31 cellular contexts compared by ENCODE assay signal in genomic region chr11:48142886-48143285, GRCh38.
"Had no signal": no experiment of that assay in that cellular context is flagged by ENCODE, and none has a peak within 500 bp of the region (broad histone marks: within the 10 kb centered on the region; RNA-seq: fewer than 3 reads in every experiment).

No MANE protein-coding gene starts in this region.

- ATAC-seq: activated CD4-positive, alpha-beta T cell treated with anti-CD3 and anti-CD28 coated beads for 36 hours; esophagus mucosa; heart right ventricle; left lung; lower lobe of right lung; natural killer cell treated with Interleukin-12 subunit alpha and Interleukin-12 subunit beta and Interleukin-15 and Interleukin-18, amount 100 ng/mL, for 72 hours; T-cell; upper lobe of right lung had no signal

- H3K27ac Mint-ChIP-seq: activated B cell treated with CpG ODN at 0.5 μM for 24 hours; activated CD4-positive, alpha-beta T cell treated with anti-CD3 and anti-CD28 coated beads for 36 hours; activated naive CD4-positive, alpha-beta T cell treated with anti-CD3 and anti-CD28 coated beads, Interleukin-2, amount 10 ng/mL, durations not matched to agents 7 days and 5 days; activated naive CD8-positive, alpha-beta T cell treated with anti-CD3 and anti-CD28 coated beads, Interleukin-2, amount 10 ng/mL, durations not matched to agents 7 days and 5 days; activated T-helper 1 cell treated with anti-CD3 and anti-CD28 coated beads, Interleukin-12 subunit alpha, Interleukin-12 subunit beta, Interleukin-2, Interleukin-4 antibody, amounts not matched to agents 30 ng/mL and 10 ng/mL and 1 ng/mL, durations not matched to agents 14 hours and 24 hours and 36 hours; dendritic cell treated with granulocyte-macrophage colony-stimulating factor and Interleukin-4, amounts not matched to agents 40 ng/mL and 50 ng/mL, for 4 days; endodermal cell; progenitor cell of endocrine pancreas; T-cell; T-helper 2 cell treated with Interferon-gamma antibody and Interleukin-4, amounts not matched to agents 5 μg/mL and 100 μg/mL, for 36 hours had no signal

- H3K27me3 ChIP-seq: heart right ventricle, left lung, neutrophil, ovary, suprapubic skin, tibial artery, upper lobe of right lung had no signal

- H3K4me1 ChIP-seq: lower lobe of right lung, suprapubic skin, tibial artery, upper lobe of right lung had no signal

- H3K27ac ChIP-seq: heart right ventricle, left lung, lower lobe of right lung, neutrophil, ovary, suprapubic skin, tibial artery, upper lobe of right lung had no signal

- H3K27me3 Mint-ChIP-seq: activated B cell treated with CpG ODN at 0.5 μM for 24 hours; activated CD4-positive, alpha-beta T cell treated with anti-CD3 and anti-CD28 coated beads for 36 hours; activated naive CD4-positive, alpha-beta T cell treated with anti-CD3 and anti-CD28 coated beads, Interleukin-2, amount 10 ng/mL, durations not matched to agents 7 days and 5 days; activated naive CD8-positive, alpha-beta T cell treated with anti-CD3 and anti-CD28 coated beads, Interleukin-2, amount 10 ng/mL, durations not matched to agents 7 days and 5 days; dendritic cell treated with granulocyte-macrophage colony-stimulating factor and Interleukin-4, amounts not matched to agents 40 ng/mL and 50 ng/mL, for 4 days; natural killer cell treated with Interleukin-12 subunit alpha and Interleukin-12 subunit beta and Interleukin-15 and Interleukin-18, amount 100 ng/mL, for 72 hours; progenitor cell of endocrine pancreas; T-cell had no signal

- H3K4me3 ChIP-seq: heart right ventricle, left lung, lower lobe of right lung, ovary, suprapubic skin, tibial artery, upper lobe of right lung had no signal

- DNase-seq: activated B cell treated with CpG ODN at 0.5 μM for 24 hours; activated CD4-positive, alpha-beta T cell treated with anti-CD3 and anti-CD28 coated beads for 36 hours; activated CD4-positive, alpha-beta T cell treated with anti-CD3 and anti-CD28 coated beads, Interleukin-2, amount 50 U/mL, for 4 hours; activated CD8-positive, alpha-beta memory T cell treated with anti-CD3 and anti-CD28 coated beads, Interleukin-2, amount 50 U/mL, for 4 hours; activated gamma-delta T cell; activated naive CD4-positive, alpha-beta T cell treated with anti-CD3 and anti-CD28 coated beads, Interleukin-2, amount 10 ng/mL, durations not matched to agents 7 days and 5 days; activated naive CD8-positive, alpha-beta T cell treated with anti-CD3 and anti-CD28 coated beads, Interleukin-2, amount 10 ng/mL, durations not matched to agents 7 days and 5 days; activated T-cell treated with anti-CD3 and anti-CD28 coated beads, Interleukin-2, amount 50 U/mL, for 1 hour; amniotic stem cell; caudate nucleus; endodermal cell; foreskin fibroblast; heart right ventricle; left lung; lower lobe of right lung; mesendoderm; ovary; stimulated activated CD4-positive, alpha-beta T cell treated with anti-CD3 and anti-CD28 coated beads, Interleukin-15, amount 100 ng/mL, for 24 hours; stimulated activated CD4-positive, alpha-beta T cell treated with anti-CD3 and anti-CD28 coated beads, Interleukin-2, amount 100 ng/mL, for 24 hours; stimulated activated naive CD4-positive, alpha-beta T cell; T-cell; tibial artery; upper lobe of right lung had no signal

- H3K4me1 Mint-ChIP-seq: activated B cell treated with CpG ODN at 0.5 μM for 24 hours, endodermal cell had no signal

- H3K4me3 Mint-ChIP-seq: activated B cell treated with CpG ODN at 0.5 μM for 24 hours; activated CD4-positive, alpha-beta T cell treated with anti-CD3 and anti-CD28 coated beads for 36 hours; activated naive CD4-positive, alpha-beta T cell treated with anti-CD3 and anti-CD28 coated beads, Interleukin-2, amount 10 ng/mL, durations not matched to agents 7 days and 5 days; activated naive CD8-positive, alpha-beta T cell treated with anti-CD3 and anti-CD28 coated beads, Interleukin-2, amount 10 ng/mL, durations not matched to agents 7 days and 5 days; activated T-helper 1 cell treated with anti-CD3 and anti-CD28 coated beads, Interleukin-12 subunit alpha, Interleukin-12 subunit beta, Interleukin-2, Interleukin-4 antibody, amounts not matched to agents 30 ng/mL and 10 ng/mL and 1 ng/mL, durations not matched to agents 14 hours and 24 hours and 36 hours; dendritic cell treated with granulocyte-macrophage colony-stimulating factor and Interleukin-4, amounts not matched to agents 40 ng/mL and 50 ng/mL, for 4 days; endodermal cell; natural killer cell treated with Interleukin-12 subunit alpha and Interleukin-12 subunit beta and Interleukin-15 and Interleukin-18, amount 100 ng/mL, for 72 hours; T-cell; T-helper 2 cell treated with Interferon-gamma antibody and Interleukin-4, amounts not matched to agents 5 μg/mL and 100 μg/mL, for 36 hours had no signal

- H3K36me3 ChIP-seq: ovary had no signal

- H3K9me3 ChIP-seq: heart right ventricle, left lung, lower lobe of right lung, neutrophil, ovary, suprapubic skin, tibial artery, upper lobe of right lung had no signal

- H3K9me3 Mint-ChIP-seq: activated B cell treated with CpG ODN at 0.5 μM for 24 hours; activated naive CD4-positive, alpha-beta T cell treated with anti-CD3 and anti-CD28 coated beads, Interleukin-2, amount 10 ng/mL, durations not matched to agents 7 days and 5 days; activated naive CD8-positive, alpha-beta T cell treated with anti-CD3 and anti-CD28 coated beads, Interleukin-2, amount 10 ng/mL, durations not matched to agents 7 days and 5 days; activated T-helper 1 cell treated with anti-CD3 and anti-CD28 coated beads, Interleukin-12 subunit alpha, Interleukin-12 subunit beta, Interleukin-2, Interleukin-4 antibody, amounts not matched to agents 30 ng/mL and 10 ng/mL and 1 ng/mL, durations not matched to agents 14 hours and 24 hours and 36 hours; dendritic cell treated with granulocyte-macrophage colony-stimulating factor and Interleukin-4, amounts not matched to agents 40 ng/mL and 50 ng/mL, for 4 days; endodermal cell; natural killer cell treated with Interleukin-12 subunit alpha and Interleukin-12 subunit beta and Interleukin-15 and Interleukin-18, amount 100 ng/mL, for 72 hours; T-cell; T-helper 2 cell treated with Interferon-gamma antibody and Interleukin-4, amounts not matched to agents 5 μg/mL and 100 μg/mL, for 36 hours had no signal
